Comparison of ENCODE assay signal across 17 cellular contexts in the genomic region with DNA sequence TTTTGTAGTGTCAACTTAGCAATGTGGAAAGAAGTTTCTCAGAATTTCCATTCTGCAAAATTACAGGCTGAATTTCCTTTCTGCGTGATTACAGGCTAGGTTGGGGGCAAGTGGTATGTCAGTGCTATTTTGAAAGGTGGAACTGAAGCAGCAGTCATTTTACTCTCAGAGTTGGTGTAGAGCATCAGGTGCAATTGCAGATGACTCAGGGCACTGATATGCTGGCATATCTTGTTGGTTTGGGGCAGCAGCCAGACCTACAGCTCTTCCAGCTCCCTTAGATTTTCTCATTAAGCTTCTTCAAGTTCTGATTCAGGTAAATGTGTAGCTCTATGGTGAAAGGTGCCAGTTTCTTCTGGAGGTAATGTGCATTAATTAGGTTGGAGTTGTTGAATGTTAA.
DNase-seq lines count a peak whose midpoint lies in the region; ATAC-seq and TF ChIP-seq lines count a peak whose summit lies in the region.
"Had no signal": no experiment of that assay in that cellular context is flagged by ENCODE, and none has a peak within 500 bp of the region (broad histone marks: within the 10 kb centered on the region; RNA-seq: fewer than 3 reads in every experiment).

No MANE protein-coding gene starts in this region.

- POLR2A ChIA-PET in RWPE1 (lab: Yijun Ruan, JAX; ENCODE audit: low non-redundant PET): no interaction called here
- POLR2A ChIA-PET in activated CD4-positive, alpha-beta T cell treated with anti-CD3 and anti-CD28 coated beads, Interleukin-2, amount 10 ng/mL, durations not matched to agents 7 days and 5 days (lab: Charles Lee): no interaction called here

- peaks cover 16% of the 10 kb centered on the region for H3K36me3 Mint-ChIP-seq in GM23338 (ENCODE audit: low read depth)
- no peaks in the 10 kb centered on the region for H3K36me3 Mint-ChIP-seq in activated CD4-positive, alpha-beta T cell treated with anti-CD3 and anti-CD28 coated beads, Interleukin-2, amount 10 ng/mL, durations not matched to agents 7 days and 5 days (ENCODE audit: low read depth)

- H3K14ac ChIP-seq in neuronal stem cell (ENCODE audit: low read length): no peak overlapping the region

- H2AK5ac ChIP-seq in neuronal stem cell (ENCODE audit: low read depth, low read length): no peak overlapping the region

- H3K27ac ChIP-seq in GM23338 (ENCODE audit: low read depth): no peak overlapping the region
- H3K27ac ChIP-seq in RWPE1: no peak overlapping the region
- no peak overlapping the region for H3K27ac ChIP-seq in neuronal stem cell (replicated peaks; ENCODE audit: low read length)
- H3K27ac ChIP-seq: HL-60 had no signal

- no peak overlapping the region for H4K91ac ChIP-seq in neuronal stem cell (ENCODE audit: low read depth, low read length, poor library complexity)

- no peak overlapping the region for H2BK120ac ChIP-seq in neuronal stem cell (ENCODE audit: low read depth, low read length)

- H3F3A ChIP-seq in GM23338 (replicated peaks; ENCODE audit: low read depth): no peaks in the 10 kb centered on the region

- no peaks in the 10 kb centered on the region for H3K79me1 ChIP-seq in neuronal stem cell (ENCODE audit: low read depth, low read length)

- TF ChIP-seq CTCF in GM23338 (conservative IDR thresholded peaks at IDR 0.05; ENCODE audit: low read depth in 2 of 2) (no peak), RWPE1 (conservative IDR thresholded peaks at IDR 0.05; ENCODE audit: low read depth) (no peak), epithelial cell of esophagus (IDR thresholded peaks at IDR 0.05; ENCODE audit: insufficient read depth, low read depth, low read length, missing control alignments) (no peak)

- H3K27me3 ChIP-seq in GM23338 (ENCODE audit: insufficient read depth): no peaks in the 10 kb centered on the region
- no peaks in the 10 kb centered on the region for H3K27me3 ChIP-seq in neuronal stem cell (ENCODE audit: control insufficient read depth in 3 of 3, insufficient read depth in 3 of 3, low read depth in 1 of 3, low read length in 3 of 3)
- H3K27me3 ChIP-seq: MG63 had no signal

- H3K9me3 Mint-ChIP-seq in GM23338: peaks cover 13% of the 10 kb centered on the region
- H3K9me3 Mint-ChIP-seq in activated CD4-positive, alpha-beta T cell treated with anti-CD3 and anti-CD28 coated beads, Interleukin-2, amount 10 ng/mL, durations not matched to agents 7 days and 5 days: no peaks in the 10 kb centered on the region

- H3K4me1 ChIP-seq in GM23338 (ENCODE audit: insufficient read depth) (no peaks in the 10 kb centered on the region), neuronal stem cell (ENCODE audit: control insufficient read depth in 2 of 2, insufficient read depth in 1 of 2, low read depth in 1 of 2, low read length in 2 of 2) (no peaks in the 10 kb centered on the region)
- H3K4me1 ChIP-seq: HAP-1 had no signal

- H2BK12ac ChIP-seq in neuronal stem cell (ENCODE audit: low read length): no peak overlapping the region

- H3K18ac ChIP-seq in neuronal stem cell (ENCODE audit: low read length): no peak overlapping the region

- no peak overlapping the region for H2BK15ac ChIP-seq in neuronal stem cell (ENCODE audit: low read length)

- no peak overlapping the region for H3K4ac ChIP-seq in neuronal stem cell (ENCODE audit: low read length)

- peaks cover 7% of the 10 kb centered on the region; the same call in 1 of the 2 replicates for H3K9me2 ChIP-seq in GM23338 (ENCODE audit: insufficient read depth)
- H3K9me2 ChIP-seq: SK-N-SH had no signal

- H3K4me1 Mint-ChIP-seq in GM23338: no peaks in the 10 kb centered on the region
- no peaks in the 10 kb centered on the region for H3K4me1 Mint-ChIP-seq in activated CD4-positive, alpha-beta T cell treated with anti-CD3 and anti-CD28 coated beads, Interleukin-2, amount 10 ng/mL, durations not matched to agents 7 days and 5 days
- H3K4me1 Mint-ChIP-seq: CD8-positive, alpha-beta memory T cell had no signal

- H3K27ac Mint-ChIP-seq in GM23338: peak overlapping the region; percentile 49; the same call in 1 of the 2 replicates
- no peak overlapping the region for H3K27ac Mint-ChIP-seq in activated CD4-positive, alpha-beta T cell treated with anti-CD3 and anti-CD28 coated beads, Interleukin-2, amount 10 ng/mL, durations not matched to agents 7 days and 5 days
- H3K27ac Mint-ChIP-seq: CD8-positive, alpha-beta memory T cell had no signal

- H3K36me3 ChIP-seq in GM23338 (ENCODE audit: insufficient read depth): no peaks in the 10 kb centered on the region
- H3K36me3 ChIP-seq in neuronal stem cell (replicated peaks in 1 of 2; ENCODE audit: control insufficient read depth in 2 of 2, insufficient read depth in 2 of 2, low read length in 2 of 2): no peaks in the 10 kb centered on the region
- H3K36me3 ChIP-seq: HAP-1, MG63 had no signal

- no CpG with 5 or more reads among the region's 1 CpG for WGBS in neuronal stem cell (ENCODE audit: extremely low coverage in 2 of 2, insufficient read length in 2 of 2, insufficient replicate concordance in 1 of 2), 2 donors

- H3K9ac ChIP-seq in neuronal stem cell (ENCODE audit: low read depth, low read length, poor library complexity): no peak overlapping the region
- H3K9ac ChIP-seq: SK-N-SH had no signal

- no peak overlapping the region for H2BK5ac ChIP-seq in neuronal stem cell (ENCODE audit: low read length)

- H2AFZ ChIP-seq in GM23338: no peak overlapping the region
- no peak overlapping the region for H2AFZ ChIP-seq in neuronal stem cell (ENCODE audit: low read length)

- DNase-seq in GM23338 (ENCODE audit: low spot score) (no peak), RWPE1 (ENCODE audit: low spot score) (peak; percentile 2), epithelial cell of esophagus (ENCODE audit: low read depth) (peak; percentile 50), renal cortical epithelial cell (ENCODE audit: low read depth) (peak; percentile 25), neuronal stem cell (ENCODE audit: low spot score) (no peak)
- DNase-seq in activated CD4-positive, alpha-beta T cell treated with anti-CD3 and anti-CD28 coated beads, Interleukin-2, amount 10 ng/mL, durations not matched to agents 7 days and 5 days: no peak
- DNase-seq: CD8-positive, alpha-beta memory T cell; KG1; MG63; NCI-H1092 treated with DMSO at 0.1 percent for 48 hours; NCI-H1694 treated with DMSO at 0.1 percent for 48 hours; NCI-H446; Right ventricle myocardium superior; SK-N-SH had no signal

- no peaks in the 10 kb centered on the region for H3K27me3 Mint-ChIP-seq in GM23338 (ENCODE audit: insufficient read depth, low read depth, poor library complexity)
- H3K27me3 Mint-ChIP-seq in activated CD4-positive, alpha-beta T cell treated with anti-CD3 and anti-CD28 coated beads, Interleukin-2, amount 10 ng/mL, durations not matched to agents 7 days and 5 days: no peaks in the 10 kb centered on the region
- H3K27me3 Mint-ChIP-seq: CD8-positive, alpha-beta memory T cell had no signal

- no peaks in the 10 kb centered on the region for H4K20me1 ChIP-seq in GM23338 (replicated peaks; ENCODE audit: insufficient read depth)

- H3K4me3 Mint-ChIP-seq in GM23338: no peak overlapping the region
- no peak overlapping the region for H3K4me3 Mint-ChIP-seq in activated CD4-positive, alpha-beta T cell treated with anti-CD3 and anti-CD28 coated beads, Interleukin-2, amount 10 ng/mL, durations not matched to agents 7 days and 5 days
- H3K4me3 Mint-ChIP-seq: CD8-positive, alpha-beta memory T cell had no signal

- no peak overlapping the region for H3K4me3 ChIP-seq in GM23338
- H3K4me3 ChIP-seq in epithelial cell of esophagus (ENCODE audit: low read length): no peak overlapping the region
- no peak overlapping the region for H3K4me3 ChIP-seq in neuronal stem cell (ENCODE audit: low read length in 2 of 2)
- H3K4me3 ChIP-seq: HAP-1, MG63 had no signal

- H3K23ac ChIP-seq in neuronal stem cell (ENCODE audit: low read depth, low read length, poor library complexity): no peak overlapping the region

- no peaks in the 10 kb centered on the region for H3K79me2 ChIP-seq in GM23338 (replicated peaks; ENCODE audit: insufficient read depth)

- CTCF ChIA-PET in RWPE1 (lab: Yijun Ruan, JAX): no interaction called here
- CTCF ChIA-PET in activated CD4-positive, alpha-beta T cell treated with anti-CD3 and anti-CD28 coated beads, Interleukin-2, amount 10 ng/mL, durations not matched to agents 7 days and 5 days (lab: Charles Lee): no interaction called here

- no peak overlapping the region for H4K8ac ChIP-seq in neuronal stem cell (ENCODE audit: low read depth, low read length)

- no peaks in the 10 kb centered on the region for H3K9me3 ChIP-seq in neuronal stem cell (replicated peaks in 1 of 2; ENCODE audit: control insufficient read depth in 2 of 2, insufficient read depth in 1 of 2, low read depth in 1 of 2, low read length in 2 of 2)
- H3K9me3 ChIP-seq: MG63, SK-N-SH had no signal

- ATAC-seq in GM23338 (no peak), GM21619 (IDR thresholded peaks at IDR 0.05; ENCODE audit: unreplicated experiment) (no peak)

- H3K4me2 ChIP-seq in GM23338 (no peak overlapping the region), neuronal stem cell (ENCODE audit: insufficient read depth, low read length, poor library complexity, severe bottlenecking) (no peak overlapping the region)
- H3K4me2 ChIP-seq: SK-N-SH had no signal

Comparison
In these comparisons a context has a peak if more than half of its experiments do, and no peak if none do; other contexts are left out.
1. DNase-seq: peak in RWPE1 (single experiment), epithelial cell of esophagus (single experiment) and renal cortical epithelial cell (single experiment); none in GM23338 (single experiment), activated CD4-positive, alpha-beta T cell treated with anti-CD3 and anti-CD28 coated beads, Interleukin-2, amount 10 ng/mL, durations not matched to agents 7 days and 5 days (single experiment) and neuronal stem cell (single experiment).